Comparison of ENCODE assay signal across 8 cellular contexts in genomic region chr1:58576727-58577675, GRCh38. TPM values are rescaled to one million over a fixed set of nuclear protein-coding genes. Genes with fewer than 3 reads are reported as not detected.
DNase-seq lines count a peak whose midpoint lies in the region; ATAC-seq and TF ChIP-seq lines count a peak whose summit lies in the region.

Gene TACSTD2 (minus strand): TSS chr1:58577252. CDS start chr1:58577156, 96 bp downstream.

- intact Hi-C loops in mucosa of descending colon (cut with DNase I, micrococcal nuclease) (no loop called here), uterus (cut with DNase I; ENCODE audit: low total_unique reads) (no loop called here)

- no peak for DNase-seq in activated naive CD4-positive, alpha-beta T cell treated with anti-CD3 and anti-CD28 coated beads, Interleukin-2, amount 50 U/mL, for 72 hours (ENCODE audit: low spot score in 2 of 2)
- DNase-seq in effector memory CD8-positive, alpha-beta T cell = no peak
- DNase-seq in mucosa of descending colon = peak; percentile 53 to 72 (median 65)
- DNase-seq in uterus = no peak
- no peak for DNase-seq in putamen (ENCODE audit: low spot score)
- DNase-seq in NCI-H345 treated with DMSO at 0.1 percent for 48 hours (lab: John Stamatoyannopoulos, UW; ENCODE audit: unreplicated experiment) = no peak
- no peak for DNase-seq in SHP77 treated with DMSO at 0.1 percent for 48 hours (lab: John Stamatoyannopoulos, UW)

- TF ChIP-seq CTCF in mucosa of descending colon (IDR thresholded peaks at IDR 0.05) (no peak), uterus (IDR thresholded peaks at IDR 0.05) (no peak)

- no peak for ATAC-seq in activated naive CD4-positive, alpha-beta T cell treated with anti-CD3 and anti-CD28 coated beads, Interleukin-2, amount 50 U/mL, for 72 hours
- ATAC-seq in effector memory CD8-positive, alpha-beta T cell (replicated peaks) = no peak
- ATAC-seq in mucosa of descending colon = peak; percentile 89

- H3K9me3 ChIP-seq in mucosa of descending colon = no peaks in the 10 kb centered on the region
- no peaks in the 10 kb centered on the region for H3K9me3 ChIP-seq in uterus

- H3K27ac ChIP-seq in uterus = peak within 1 kb of the TSS in 1 of 2 donors; percentile 34

- H3K27ac Mint-ChIP-seq in activated naive CD4-positive, alpha-beta T cell treated with anti-CD3 and anti-CD28 coated beads, Interleukin-2, amount 50 U/mL, for 24 hours = no peak within 1 kb of the TSS
- H3K27ac Mint-ChIP-seq in activated naive CD4-positive, alpha-beta T cell treated with anti-CD3 and anti-CD28 coated beads, Interleukin-2, amount 50 U/mL, for 72 hours = peak within 1 kb of the TSS in 1 of 2 donors; percentile 47
- no peak within 1 kb of the TSS for H3K27ac Mint-ChIP-seq in effector memory CD8-positive, alpha-beta T cell

- H3K36me3 ChIP-seq in mucosa of descending colon (ENCODE audit: low read depth) = no peaks in the 10 kb centered on the region
- no peaks in the 10 kb centered on the region for H3K36me3 ChIP-seq in uterus

- H3K4me3 Mint-ChIP-seq in activated naive CD4-positive, alpha-beta T cell treated with anti-CD3 and anti-CD28 coated beads, Interleukin-2, amount 50 U/mL, for 24 hours = peak within 1 kb of the TSS; percentile 72
- H3K4me3 Mint-ChIP-seq in effector memory CD8-positive, alpha-beta T cell = peak within 1 kb of the TSS; percentile 50 to 76

- H3K4me3 ChIP-seq in mucosa of descending colon (no peak within 1 kb of the TSS), uterus (peak within 1 kb of the TSS; percentile 5 to 19)

- TF ChIP-seq POLR2A in uterus (IDR thresholded peaks at IDR 0.05) = no peak

- peaks cover 40% of the 10 kb centered on the region for H3K4me1 Mint-ChIP-seq in activated naive CD4-positive, alpha-beta T cell treated with anti-CD3 and anti-CD28 coated beads, Interleukin-2, amount 50 U/mL, for 24 hours
- H3K4me1 Mint-ChIP-seq in effector memory CD8-positive, alpha-beta T cell (ENCODE audit: low read depth in 2 of 2) = peaks cover 8 to 9% of the 10 kb centered on the region in 2 donors

- no peaks in the 10 kb centered on the region for H3K9me3 Mint-ChIP-seq in activated naive CD4-positive, alpha-beta T cell treated with anti-CD3 and anti-CD28 coated beads, Interleukin-2, amount 50 U/mL, for 24 hours
- no peaks in the 10 kb centered on the region for H3K9me3 Mint-ChIP-seq in activated naive CD4-positive, alpha-beta T cell treated with anti-CD3 and anti-CD28 coated beads, Interleukin-2, amount 50 U/mL, for 72 hours
- no peaks in the 10 kb centered on the region for H3K9me3 Mint-ChIP-seq in effector memory CD8-positive, alpha-beta T cell

- peaks cover 36% of the 10 kb centered on the region for H3K27me3 Mint-ChIP-seq in activated naive CD4-positive, alpha-beta T cell treated with anti-CD3 and anti-CD28 coated beads, Interleukin-2, amount 50 U/mL, for 24 hours
- peaks cover 63 to 79% of the 10 kb centered on the region in 2 donors for H3K27me3 Mint-ChIP-seq in effector memory CD8-positive, alpha-beta T cell

- H3K27me3 ChIP-seq in uterus = peaks cover 0 to 4% of the 10 kb centered on the region in 2 donors

- no peaks in the 10 kb centered on the region for H3K36me3 Mint-ChIP-seq in activated naive CD4-positive, alpha-beta T cell treated with anti-CD3 and anti-CD28 coated beads, Interleukin-2, amount 50 U/mL, for 24 hours
- H3K36me3 Mint-ChIP-seq in activated naive CD4-positive, alpha-beta T cell treated with anti-CD3 and anti-CD28 coated beads, Interleukin-2, amount 50 U/mL, for 72 hours = peaks cover 5 to 12% of the 10 kb centered on the region in 2 donors
- H3K36me3 Mint-ChIP-seq in effector memory CD8-positive, alpha-beta T cell (ENCODE audit: insufficient read depth) = no peaks in the 10 kb centered on the region

- H3K4me1 ChIP-seq in mucosa of descending colon (ENCODE audit: low read depth) (peaks cover 13% of the 10 kb centered on the region), uterus (peaks cover 0 to 7% of the 10 kb centered on the region in 2 donors)

RNA-seq across cellular contexts. Expression of gene TACSTD2, which starts in this region (rescaled TPM):
- under 1 TPM; 0.14 to 0.16 TPM for total RNA-seq in activated naive CD4-positive, alpha-beta T cell treated with anti-CD3 and anti-CD28 coated beads, Interleukin-2, amount 50 U/mL, for 72 hours
- total RNA-seq in mucosa of descending colon (under 1 TPM; 0.23 to 0.65 (median 0.32) TPM), uterus (10 to 100 TPM in 1 of 4 donors, under 1 TPM in 2, not detected in 1; 0.26 to 24.8 (median 0.73) TPM)

Comparison
In these comparisons a context has a peak if more than half of its experiments do, and no peak if none do; other contexts are left out.
1. Peak in DNase-seq and ATAC-seq in mucosa of descending colon; RNA of the gene not detected or under 1 TPM.